Comparison of ENCODE assay signal across 9 cellular contexts in genomic region chr5:79416499-79416898, GRCh38.
A peak's percentile ranks its signal among the peaks of the same experiment; 100 is the strongest.
DNase-seq lines count a peak whose midpoint lies in the region; ATAC-seq lines count a peak whose summit lies in the region.
"Had no signal": no experiment of that assay in that cellular context is flagged by ENCODE, and none has a peak within 500 bp of the region (broad histone marks: within the 10 kb centered on the region; RNA-seq: fewer than 3 reads in every experiment).

No MANE protein-coding gene starts in this region.

- peak; percentile 91 for ATAC-seq in GM19043 (IDR thresholded peaks at IDR 0.05; ENCODE audit: low read depth, unreplicated experiment)
- peak; percentile 82 for ATAC-seq in HG03066 (IDR thresholded peaks at IDR 0.05; ENCODE audit: low read depth, unreplicated experiment)
- ATAC-seq in activated CD8-positive, alpha-beta T cell treated with anti-CD3 and anti-CD28 coated beads, Interleukin-2, amount 10 ng/mL, durations not matched to agents 7 days and 5 days, result peak; percentile 71

- H3K27ac Mint-ChIP-seq in activated CD8-positive, alpha-beta T cell treated with anti-CD3 and anti-CD28 coated beads, Interleukin-2, amount 10 ng/mL, durations not matched to agents 7 days and 5 days, result no peak overlapping the region
- H3K27ac Mint-ChIP-seq in activated CD4-positive, alpha-beta T cell treated with anti-CD3 and anti-CD28 coated beads, Interleukin-2, amount 10 ng/mL, durations not matched to agents 7 days and 5 days, result no peak overlapping the region

- H3K36me3 Mint-ChIP-seq in activated CD8-positive, alpha-beta T cell treated with anti-CD3 and anti-CD28 coated beads, Interleukin-2, amount 10 ng/mL, durations not matched to agents 7 days and 5 days (ENCODE audit: low read depth), result no peaks in the 10 kb centered on the region
- no peaks in the 10 kb centered on the region for H3K36me3 Mint-ChIP-seq in activated CD4-positive, alpha-beta T cell treated with anti-CD3 and anti-CD28 coated beads, Interleukin-2, amount 10 ng/mL, durations not matched to agents 7 days and 5 days (ENCODE audit: low read depth)

- H3K4me3 Mint-ChIP-seq in activated CD8-positive, alpha-beta T cell treated with anti-CD3 and anti-CD28 coated beads, Interleukin-2, amount 10 ng/mL, durations not matched to agents 7 days and 5 days, result peak overlapping the region; percentile 31
- H3K4me3 Mint-ChIP-seq in activated CD4-positive, alpha-beta T cell treated with anti-CD3 and anti-CD28 coated beads, Interleukin-2, amount 10 ng/mL, durations not matched to agents 7 days and 5 days, result no peak overlapping the region

- DNase-seq in AG08395 (ENCODE audit: low spot score) (peak; percentile 10), activated gamma-delta T cell treated with Interleukin-2 at 50 U/mL for 16 hours (no peak), COR-L47 (lab: John Stamatoyannopoulos, UW) (no peak), hippocampal formation (lab: John Stamatoyannopoulos, UW) (no peak)
- DNase-seq in activated CD8-positive, alpha-beta T cell treated with anti-CD3 and anti-CD28 coated beads, Interleukin-2, amount 10 ng/mL, durations not matched to agents 7 days and 5 days, result peak; percentile 22
- DNase-seq in activated CD4-positive, alpha-beta T cell treated with anti-CD3 and anti-CD28 coated beads, Interleukin-2, amount 10 ng/mL, durations not matched to agents 7 days and 5 days, result no peak
- DNase-seq: SHP77 treated with DMSO at 0.1 percent for 48 hours had no signal

- no peaks in the 10 kb centered on the region for H3K27me3 Mint-ChIP-seq in activated CD8-positive, alpha-beta T cell treated with anti-CD3 and anti-CD28 coated beads, Interleukin-2, amount 10 ng/mL, durations not matched to agents 7 days and 5 days (ENCODE audit: low read depth)
- H3K27me3 Mint-ChIP-seq in activated CD4-positive, alpha-beta T cell treated with anti-CD3 and anti-CD28 coated beads, Interleukin-2, amount 10 ng/mL, durations not matched to agents 7 days and 5 days, result no peaks in the 10 kb centered on the region

- no peaks in the 10 kb centered on the region for H3K9me3 Mint-ChIP-seq in activated CD8-positive, alpha-beta T cell treated with anti-CD3 and anti-CD28 coated beads, Interleukin-2, amount 10 ng/mL, durations not matched to agents 7 days and 5 days (ENCODE audit: insufficient read depth)
- H3K9me3 Mint-ChIP-seq in activated CD4-positive, alpha-beta T cell treated with anti-CD3 and anti-CD28 coated beads, Interleukin-2, amount 10 ng/mL, durations not matched to agents 7 days and 5 days, result no peaks in the 10 kb centered on the region

- H3K4me1 Mint-ChIP-seq in activated CD8-positive, alpha-beta T cell treated with anti-CD3 and anti-CD28 coated beads, Interleukin-2, amount 10 ng/mL, durations not matched to agents 7 days and 5 days (ENCODE audit: low read depth), result peaks cover 6% of the 10 kb centered on the region
- H3K4me1 Mint-ChIP-seq in activated CD4-positive, alpha-beta T cell treated with anti-CD3 and anti-CD28 coated beads, Interleukin-2, amount 10 ng/mL, durations not matched to agents 7 days and 5 days, result peaks cover 5% of the 10 kb centered on the region

- CTCF ChIA-PET in activated CD8-positive, alpha-beta T cell treated with anti-CD3 and anti-CD28 coated beads, Interleukin-2, amount 10 ng/mL, durations not matched to agents 7 days and 5 days (lab: Charles Lee), result no interaction called here
- CTCF ChIA-PET in activated CD4-positive, alpha-beta T cell treated with anti-CD3 and anti-CD28 coated beads, Interleukin-2, amount 10 ng/mL, durations not matched to agents 7 days and 5 days (lab: Charles Lee), result interaction anchor here (0.6 to 1.4 kb wide), 2 partner anchors 8 to 44 kb away, joined by 3 read pairs; no protein-coding TSS in a partner anchor

- POLR2A ChIA-PET in activated CD8-positive, alpha-beta T cell treated with anti-CD3 and anti-CD28 coated beads, Interleukin-2, amount 10 ng/mL, durations not matched to agents 7 days and 5 days (lab: Charles Lee), result no interaction called here
- POLR2A ChIA-PET in activated CD4-positive, alpha-beta T cell treated with anti-CD3 and anti-CD28 coated beads, Interleukin-2, amount 10 ng/mL, durations not matched to agents 7 days and 5 days (lab: Charles Lee), result interaction anchor here (0.7 kb wide), 1 partner anchor 338 kb away, joined by 8 read pairs; no protein-coding TSS in a partner anchor

Comparison
In these comparisons a context has a peak if more than half of its experiments do, and no peak if none do; other contexts are left out.
1. DNase-seq: peak in AG08395 (single experiment) and activated CD8-positive, alpha-beta T cell treated with anti-CD3 and anti-CD28 coated beads, Interleukin-2, amount 10 ng/mL, durations not matched to agents 7 days and 5 days (single experiment); none in activated gamma-delta T cell treated with Interleukin-2 at 50 U/mL for 16 hours (single experiment), COR-L47 (single experiment), hippocampal formation (0 of 2) and activated CD4-positive, alpha-beta T cell treated with anti-CD3 and anti-CD28 coated beads, Interleukin-2, amount 10 ng/mL, durations not matched to agents 7 days and 5 days (single experiment).
2. Peak in every context shown above with its lines, with median percentiles within 50 percentile points of each other: ATAC-seq.